Comparison of ENCODE assay signal across 8 cellular contexts in the genomic region with DNA sequence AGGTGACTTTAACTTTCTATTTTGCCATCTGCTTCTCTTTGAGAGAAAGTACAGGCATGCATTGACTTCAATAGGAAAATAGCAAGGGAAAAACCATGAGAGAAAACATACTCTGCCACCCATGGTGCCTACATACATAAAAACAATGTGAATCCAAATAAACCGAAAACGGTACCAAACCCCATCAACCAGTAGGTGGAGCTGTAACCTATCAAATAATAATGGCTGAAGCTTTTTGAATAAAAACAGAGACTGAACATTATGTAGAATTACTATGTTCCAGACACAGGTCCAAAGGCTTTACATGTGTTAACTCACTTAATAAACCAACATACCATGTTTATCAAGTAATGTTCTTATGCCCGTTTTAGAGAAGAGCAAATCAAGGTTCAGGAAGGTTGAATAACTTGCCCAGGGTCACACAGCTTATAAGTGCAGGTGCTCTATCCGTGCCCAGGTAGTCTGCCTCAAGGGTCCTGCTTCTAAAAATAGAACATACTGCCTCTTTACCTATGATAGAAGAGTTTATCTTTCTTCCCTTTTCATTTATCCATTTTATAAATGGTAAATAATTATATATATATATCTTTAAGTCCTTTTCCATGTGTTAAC.
DNase-seq lines count a peak whose midpoint lies in the region; ATAC-seq, FAIRE-seq and TF ChIP-seq lines count a peak whose summit lies in the region.

No MANE protein-coding gene starts in this region.

- in situ Hi-C loops in K562 (cut with MboI), result loop anchor here (25.0 kb wide), 1 partner anchor 1459 kb away; no protein-coding TSS in a partner anchor

- no peak overlapping the region for H3K4me2 ChIP-seq in K562 (ENCODE audit: insufficient read depth, low read length)

- no peaks in the 10 kb centered on the region for H3K79me2 ChIP-seq in K562 (ENCODE audit: control insufficient read depth, insufficient read depth, low read length)

- H3K4me3 ChIP-seq in K562, result no peak overlapping the region
- H3K4me3 ChIP-seq in kidney (ENCODE audit: low read length in 2 of 2), result no peak overlapping the region
- no peak overlapping the region for H3K4me3 ChIP-seq in upper lobe of right lung

- no peaks in the 10 kb centered on the region for H3K4me1 ChIP-seq in K562 (replicated peaks in 1 of 2; ENCODE audit: control insufficient read depth in 2 of 2, insufficient read depth in 2 of 2, low read length in 2 of 2)
- H3K4me1 ChIP-seq in kidney (ENCODE audit: control insufficient read depth in 1 of 2, insufficient read depth in 1 of 2, low read depth in 1 of 2, low read length in 2 of 2), result no peaks in the 10 kb centered on the region
- H3K4me1 ChIP-seq in upper lobe of right lung, result no peaks in the 10 kb centered on the region

- TF ChIP-seq EP300 in K562 (IDR thresholded peaks at IDR 0.05; ENCODE audit: low read length), result no peak

- H3K9me1 ChIP-seq in K562 (ENCODE audit: control insufficient read depth, insufficient read depth, low read length), result no peaks in the 10 kb centered on the region

- ATAC-seq in HG02885 (IDR thresholded peaks at IDR 0.05; ENCODE audit: poor library complexity, unreplicated experiment), result peak; percentile 43
- no peak for ATAC-seq in K562
- peak; percentile 61 for ATAC-seq in upper lobe of right lung

- H4K20me1 ChIP-seq in K562 (replicated peaks; ENCODE audit: control insufficient read depth, insufficient read depth, low read length), result no peaks in the 10 kb centered on the region

- POLR2A ChIA-PET in K562 (lab: Yijun Ruan, JAX), result no interaction called here

- H3K27me3 ChIP-seq in K562 (ENCODE audit: control insufficient read depth in 2 of 2, insufficient read depth in 2 of 2, low read length in 2 of 2), result no peaks in the 10 kb centered on the region
- no peaks in the 10 kb centered on the region for H3K27me3 ChIP-seq in upper lobe of right lung

- BruUV-seq in K562 (replicated peaks; lab: Mats Ljungman, UMichigan), result no TSS peak

- 0% methylated on average over 4 of the region's 4 CpGs for WGBS in K562 (ENCODE audit: insufficient coverage, low coverage, missing lambda C conversion rate)

- TF ChIP-seq RAD21 in K562 (CRISPR knock-in tag; conservative IDR thresholded peaks at IDR 0.05 in 1 of 2, IDR thresholded peaks at IDR 0.05 in 1 of 2), result peak in 1 of 2 experiments; percentile 35; a peak in 2 of 4 replicates

- H3K9me3 ChIP-seq in K562 (replicated peaks; ENCODE audit: control insufficient read depth, insufficient read depth, low read depth, low read length) (no peaks in the 10 kb centered on the region), kidney (ENCODE audit: control insufficient read depth in 1 of 2, low read length in 2 of 2) (no peaks in the 10 kb centered on the region), upper lobe of right lung (no peaks in the 10 kb centered on the region)

- TF ChIP-seq CTCF in K562 (IDR thresholded peaks at IDR 0.05 in 2 of 3, conservative IDR thresholded peaks at IDR 0.05 in 1 of 3; ENCODE audit: insufficient read depth in 2 of 3, low read depth in 1 of 3, low read length in 3 of 3) (peak in 2 of 3 experiments; percentile 37 to 39; a peak in 2 of 6 replicates), kidney (IDR thresholded peaks at IDR 0.05; ENCODE audit: borderline replicate concordance, extremely low read depth, insufficient read depth) (peak; percentile 56), upper lobe of right lung (IDR thresholded peaks at IDR 0.05) (peak; percentile 77)

- H3K27ac ChIP-seq in K562 (ENCODE audit: extremely low read depth, low read depth, low read length), result no peak overlapping the region
- H3K27ac ChIP-seq in kidney (ENCODE audit: low read depth in 2 of 2, low read length in 2 of 2), result no peak overlapping the region
- no peak overlapping the region for H3K27ac ChIP-seq in upper lobe of right lung

- H2AFZ ChIP-seq in K562 (ENCODE audit: low read depth, low read length), result no peak overlapping the region

- DNase-seq in stimulated activated CD4-positive, alpha-beta T cell treated with anti-CD3 and anti-CD28 coated beads, Interleukin-4, amount 100 ng/mL, for 24 hours, result peak; percentile 5
- no peak for DNase-seq in stimulated activated CD4-positive, alpha-beta T cell treated with anti-CD3 and anti-CD28 coated beads, Interleukin-2, amount 100 ng/mL, for 24 hours
- DNase-seq in NCI-H2171 treated with DMSO at 0.1 percent for 48 hours (lab: John Stamatoyannopoulos, UW) (peak; percentile 58), K562 (ENCODE audit: extremely low read depth in 1 of 4, low spot score in 3 of 4) (peak; percentile 8 to 17 (median 12)), kidney (no peak), upper lobe of right lung (no peak)
- no peak for DNase-seq in activated T-cell treated with anti-CD3 and anti-CD28 coated beads, Interleukin-2, amount 50 U/mL, for 1 hour

- intact Hi-C loops in K562 (cut with micrococcal nuclease), result no loop called here
- intact Hi-C loops in kidney (cut with DNase I), result no loop called here
- intact Hi-C loops in upper lobe of right lung (cut with DNase I), result no loop called here

- CTCF ChIA-PET in K562 (lab: Yijun Ruan, JAX; ENCODE audit: low intra/inter-chr PET ratio), result no interaction called here

- H3K36me3 ChIP-seq in K562 (ENCODE audit: control insufficient read depth, insufficient read depth, low read length) (no peaks in the 10 kb centered on the region), kidney (ENCODE audit: control insufficient read depth in 1 of 2, insufficient read depth in 2 of 2, low read length in 2 of 2) (no peaks in the 10 kb centered on the region), upper lobe of right lung (no peaks in the 10 kb centered on the region)

- H3K9ac ChIP-seq in K562 (ENCODE audit: insufficient read depth in 1 of 2, low read depth in 2 of 2, low read length in 2 of 2) (no peak overlapping the region), kidney (ENCODE audit: low read length in 2 of 2) (no peak overlapping the region)

- TF ChIP-seq POLR2A in K562 (conservative IDR thresholded peaks at IDR 0.05), result no peak

- FAIRE-seq in K562 (lab: Jason Lieb, UNC) (no peak), kidney (lab: Jason Lieb, UNC) (no peak)

TF ChIP-seq in K562, 482 proteins besides CTCF, POLR2A, EP300 and RAD21:
- TF ChIP-seq ZFP30 (CRISPR knock-in tag; IDR thresholded peaks at IDR 0.05; ENCODE audit: borderline replicate concordance) (no peak), PHB (CRISPR knock-in tag; IDR thresholded peaks at IDR 0.05) (no peak), L3MBTL2 (IDR thresholded peaks at IDR 0.05) (no peak), KLF6 (CRISPR knock-in tag; IDR thresholded peaks at IDR 0.05; ENCODE audit: borderline replicate concordance) (no peak), ZNF347 (CRISPR knock-in tag; IDR thresholded peaks at IDR 0.05; ENCODE audit: low read depth) (no peak), ZNF79 (CRISPR knock-in tag; IDR thresholded peaks at IDR 0.05; ENCODE audit: low read depth) (no peak), CBX5 (IDR thresholded peaks at IDR 0.05; ENCODE audit: borderline replicate concordance, low read depth) (no peak)
- TF ChIP-seq, protein P1, sequence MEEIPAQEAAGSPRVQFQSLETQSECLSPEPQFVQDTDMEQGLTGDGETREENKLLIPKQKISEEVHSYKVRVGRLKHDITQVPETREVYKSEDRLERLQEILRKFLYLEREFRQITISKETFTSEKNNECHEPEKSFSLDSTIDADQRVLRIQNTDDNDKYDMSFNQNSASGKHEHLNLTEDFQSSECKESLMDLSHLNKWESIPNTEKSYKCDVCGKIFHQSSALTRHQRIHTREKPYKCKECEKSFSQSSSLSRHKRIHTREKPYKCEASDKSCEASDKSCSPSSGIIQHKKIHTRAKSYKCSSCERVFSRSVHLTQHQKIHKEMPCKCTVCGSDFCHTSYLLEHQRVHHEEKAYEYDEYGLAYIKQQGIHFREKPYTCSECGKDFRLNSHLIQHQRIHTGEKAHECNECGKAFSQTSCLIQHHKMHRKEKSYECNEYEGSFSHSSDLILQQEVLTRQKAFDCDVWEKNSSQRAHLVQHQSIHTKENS (CRISPR knock-in tag; IDR thresholded peaks at IDR 0.05), result no peak
- TF ChIP-seq, protein P2, sequence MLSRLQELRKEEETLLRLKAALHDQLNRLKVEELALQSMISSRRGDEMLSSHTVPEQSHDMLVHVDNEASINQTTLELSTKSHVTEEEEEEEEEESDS (CRISPR knock-in tag; IDR thresholded peaks at IDR 0.05), result no peak
TF ChIP-seq in K562: peak in this region for 0.

Comparison
In these comparisons a context has a peak if more than half of its experiments do, and no peak if none do; other contexts are left out.
1. DNase-seq: peak in stimulated activated CD4-positive, alpha-beta T cell treated with anti-CD3 and anti-CD28 coated beads, Interleukin-4, amount 100 ng/mL, for 24 hours (single experiment), NCI-H2171 treated with DMSO at 0.1 percent for 48 hours (single experiment) and K562 (4 of 4); none in stimulated activated CD4-positive, alpha-beta T cell treated with anti-CD3 and anti-CD28 coated beads, Interleukin-2, amount 100 ng/mL, for 24 hours (0 of 2), kidney (single experiment), upper lobe of right lung (single experiment) and activated T-cell treated with anti-CD3 and anti-CD28 coated beads, Interleukin-2, amount 50 U/mL, for 1 hour (single experiment).
2. Peak in every context shown above with its lines, with median percentiles within 50 percentile points of each other: CTCF ChIP-seq.